11 cellular contexts compared by ENCODE assay signal in genomic region chr17:45230410-45230786, GRCh38. TPM values are rescaled to one million over a fixed set of nuclear protein-coding genes. Genes with fewer than 3 reads are reported as not detected.
A peak's percentile ranks its signal among the peaks of the same experiment; 100 is the strongest.
DNase-seq lines count a peak whose midpoint lies in the region; ATAC-seq and TF ChIP-seq lines count a peak whose summit lies in the region.
"Had no signal": no experiment of that assay in that cellular context is flagged by ENCODE, and none has a peak within 500 bp of the region (broad histone marks: within the 10 kb centered on the region; RNA-seq: fewer than 3 reads in every experiment).

No MANE protein-coding gene starts in this region.

- POLR2A ChIA-PET in activated CD4-positive, alpha-beta memory T cell treated with anti-CD3 and anti-CD28 coated beads, Interleukin-2, amount 10 ng/mL, durations not matched to agents 7 days and 5 days (lab: Charles Lee): interaction anchor here (1.6 to 15.7 kb wide), 4 partner anchors 10 to 179 kb away, joined by 3 to 528 read pairs (median 217); partner anchors contain the start of genes FMNL1 and MAP3K14

- no peak overlapping the region for H2BK12ac ChIP-seq in mesenchymal stem cell (ENCODE audit: low read length in 2 of 2)

- H3K27ac ChIP-seq in heart left ventricle (peak overlapping the region in 9 of 12 donors; percentile 15 to 98 (median 79)), mesenchymal stem cell (ENCODE audit: low read length, poor library complexity, severe bottlenecking) (no peak overlapping the region), transverse colon (peak overlapping the region; percentile 76 to 84 (median 83))

- peak overlapping the region; percentile 100 for H3K4me3 Mint-ChIP-seq in activated CD4-positive, alpha-beta memory T cell treated with anti-CD3 and anti-CD28 coated beads, Interleukin-2, amount 10 ng/mL, durations not matched to agents 7 days and 5 days

- H3K27me3 Mint-ChIP-seq in activated CD4-positive, alpha-beta memory T cell treated with anti-CD3 and anti-CD28 coated beads, Interleukin-2, amount 10 ng/mL, durations not matched to agents 7 days and 5 days: no peaks in the 10 kb centered on the region

- H3K4me3 ChIP-seq in heart left ventricle (no peak overlapping the region), mesenchymal stem cell (ENCODE audit: insufficient read depth in 1 of 2, low read depth in 1 of 2, low read length in 2 of 2) (no peak overlapping the region), transverse colon (no peak overlapping the region)

- TF ChIP-seq CTCF in heart left ventricle (IDR thresholded peaks at IDR 0.05) (no peak), transverse colon (IDR thresholded peaks at IDR 0.05) (no peak)

- WGBS in heart left ventricle, 4 donors: 88 to 92% (median 90%) methylated on average over 3 to 4 of the region's 4 CpGs
- WGBS in mesenchymal stem cell: 93% methylated on average over 3 of the region's 4 CpGs
- WGBS in transverse colon (ENCODE audit: low coverage in 1 of 2), 2 donors: 80% methylated on average over 4 of the region's 4 CpGs; no CpG with 5 or more reads in 1 of the 2 donors

- H3K4me2 ChIP-seq in mesenchymal stem cell (ENCODE audit: low read length, poor library complexity, severe bottlenecking): no peak overlapping the region

- H2BK15ac ChIP-seq in mesenchymal stem cell (ENCODE audit: low read depth, poor library complexity, severe bottlenecking): no peak overlapping the region

- no peak overlapping the region for H2AK5ac ChIP-seq in mesenchymal stem cell (ENCODE audit: low read length, severe bottlenecking)

- intact Hi-C loops in heart left ventricle (cut with DNase I) (no loop called here), left cardiac atrium (cut with DNase I) (no loop called here), transverse colon (cut with DNase I; ENCODE audit: low total_unique reads) (no loop called here)

- no peak overlapping the region for H3K23ac ChIP-seq in mesenchymal stem cell (ENCODE audit: low read length in 2 of 2)

- no peak overlapping the region for H3K9ac ChIP-seq in mesenchymal stem cell (ENCODE audit: low read length)

- H3K18ac ChIP-seq in mesenchymal stem cell (ENCODE audit: low read depth in 1 of 2, low read length in 2 of 2): no peak overlapping the region

- H3K36me3 ChIP-seq in heart left ventricle (peaks cover 0 to 31% (median 0%) of the 10 kb centered on the region in 9 donors), mesenchymal stem cell (ENCODE audit: control insufficient read depth in 1 of 2, insufficient read depth in 2 of 2, low read depth in 1 of 2, low read length in 2 of 2) (no peaks in the 10 kb centered on the region), transverse colon (no peaks in the 10 kb centered on the region)

- H3K27me3 ChIP-seq in heart left ventricle (no peaks in the 10 kb centered on the region), mesenchymal stem cell (ENCODE audit: control insufficient read depth in 1 of 2, insufficient read depth in 1 of 2, low read length in 2 of 2) (peaks cover 0 to 2% of the 10 kb centered on the region in 2 experiments), transverse colon (no peaks in the 10 kb centered on the region)

- H2BK120ac ChIP-seq in mesenchymal stem cell (ENCODE audit: low read depth, low read length): no peak overlapping the region

- H3K9me3 ChIP-seq in heart left ventricle: no peaks in the 10 kb centered on the region
- H3K9me3 ChIP-seq in mesenchymal stem cell (ENCODE audit: control insufficient read depth, low read length): no peaks in the 10 kb centered on the region
- no peaks in the 10 kb centered on the region for H3K9me3 ChIP-seq in transverse colon

- H3K36me3 Mint-ChIP-seq in activated CD4-positive, alpha-beta memory T cell treated with anti-CD3 and anti-CD28 coated beads, Interleukin-2, amount 10 ng/mL, durations not matched to agents 7 days and 5 days (ENCODE audit: low read depth): peaks cover 77% of the 10 kb centered on the region

- no peak for TF ChIP-seq EP300 in transverse colon (IDR thresholded peaks at IDR 0.05; ENCODE audit: low read depth)

- TF ChIP-seq POLR2A in heart left ventricle (IDR thresholded peaks at IDR 0.05) (no peak), transverse colon (IDR thresholded peaks at IDR 0.05) (no peak)

- H3K4me1 ChIP-seq in heart left ventricle (peaks cover 0 to 76% (median 46%) of the 10 kb centered on the region in 12 donors), mesenchymal stem cell (ENCODE audit: control insufficient read depth, insufficient read depth, low read depth, low read length) (peaks cover 40% of the 10 kb centered on the region), transverse colon (peaks cover 8 to 50% (median 27%) of the 10 kb centered on the region in 4 donors)

- no peaks in the 10 kb centered on the region for H3K9me3 Mint-ChIP-seq in activated CD4-positive, alpha-beta memory T cell treated with anti-CD3 and anti-CD28 coated beads, Interleukin-2, amount 10 ng/mL, durations not matched to agents 7 days and 5 days

- in situ Hi-C loops in transverse colon (cut with MboI; ENCODE audit: low pct_ligation_motif_present in 1 of 4, low pct_unique_long_range_greater_than_20kb in 1 of 4, low sequenced_read_pairs in 3 of 4): no loop called here

- ATAC-seq in heart left ventricle (no peak), left cardiac atrium (no peak)

- no peaks in the 10 kb centered on the region for H3K79me1 ChIP-seq in mesenchymal stem cell (replicated peaks; ENCODE audit: low read length, poor library complexity, severe bottlenecking)

- CTCF ChIA-PET in activated CD4-positive, alpha-beta memory T cell treated with anti-CD3 and anti-CD28 coated beads, Interleukin-2, amount 10 ng/mL, durations not matched to agents 7 days and 5 days (lab: Charles Lee): interaction anchor here (0.7 to 11.8 kb wide), 7 partner anchors 10 to 155 kb away, joined by 3 to 197 read pairs (median 4); partner anchors contain the start of genes ACBD4, FMNL1 and MAP3K14

- DNase-seq in heart left ventricle (no peak), left cardiac atrium (no peak), mesenchymal stem cell (no peak), transverse colon (no peak), UCSD-AML1 (lab: John Stamatoyannopoulos, UW; ENCODE audit: unreplicated experiment) (no peak)
- no peak for DNase-seq in activated CD4-positive, alpha-beta memory T cell treated with anti-CD3 and anti-CD28 coated beads, Interleukin-2, amount 10 ng/mL, durations not matched to agents 7 days and 5 days
- DNase-seq in effector CD8-positive, alpha-beta T cell (lab: John Stamatoyannopoulos, UW): no peak
- no peak for DNase-seq in stimulated activated CD4-positive, alpha-beta T cell treated with anti-CD3 and anti-CD28 coated beads, Interleukin-4, amount 100 ng/mL, for 24 hours
- DNase-seq: activated CD4-positive, alpha-beta T cell treated with anti-CD3 and anti-CD28 coated beads, Interleukin-2, amount 50 U/mL, for 1 hour; AML-193 had no signal

- H3K14ac ChIP-seq in mesenchymal stem cell (ENCODE audit: low read length in 2 of 2): peak overlapping the region in 1 of 2 experiments; percentile 37

- H3K4me1 Mint-ChIP-seq in activated CD4-positive, alpha-beta memory T cell treated with anti-CD3 and anti-CD28 coated beads, Interleukin-2, amount 10 ng/mL, durations not matched to agents 7 days and 5 days: peaks cover 93% of the 10 kb centered on the region

- no peak overlapping the region for H3K4ac ChIP-seq in mesenchymal stem cell (ENCODE audit: low read depth in 1 of 2, low read length in 2 of 2)

- H2AFZ ChIP-seq in mesenchymal stem cell (ENCODE audit: low read depth, low read length): no peak overlapping the region

- H2BK5ac ChIP-seq in mesenchymal stem cell (ENCODE audit: low read depth, low read length, poor library complexity, severe bottlenecking): no peak overlapping the region

- peak overlapping the region; percentile 99 for H3K27ac Mint-ChIP-seq in activated CD4-positive, alpha-beta memory T cell treated with anti-CD3 and anti-CD28 coated beads, Interleukin-2, amount 10 ng/mL, durations not matched to agents 7 days and 5 days

- no peak overlapping the region for H4K8ac ChIP-seq in mesenchymal stem cell (ENCODE audit: low read length)

- H4K91ac ChIP-seq in mesenchymal stem cell (ENCODE audit: low read length): peak overlapping the region; percentile 37

RNA-seq across cellular contexts. Expression of gene FMNL1, which starts 8.7 kb away (rescaled TPM):
- total RNA-seq in heart left ventricle: 10 to 100 TPM in 5 of 9 donors, 1 to 10 TPM in 4; 6.4 to 52.8 (median 10.3) TPM
- polyA plus RNA-seq in heart left ventricle: 1 to 10 TPM; 5.4 to 7.8 TPM
- 10 to 100 TPM; 16.6 to 18.6 TPM for total RNA-seq in left cardiac atrium
- 100 to 1,000 TPM; 465 to 477 TPM for total RNA-seq in activated CD4-positive, alpha-beta memory T cell treated with anti-CD3 and anti-CD28 coated beads, Interleukin-2, amount 10 ng/mL, durations not matched to agents 7 days and 5 days
- 0.97 TPM for polyA plus RNA-seq in mesenchymal stem cell (2013, experiment 1 of 2)
- polyA plus RNA-seq in mesenchymal stem cell (2013, experiment 2 of 2): 0.99 TPM
- 10 to 100 TPM in 2 of 4 donors, 1 to 10 TPM in 2; 1.2 to 17.5 (median 10.6) TPM for total RNA-seq in transverse colon

RNA-seq across cellular contexts. Expression of gene SPATA32, which starts 31.5 kb away (rescaled TPM):
- not detected for total RNA-seq in heart left ventricle
- polyA plus RNA-seq in heart left ventricle: not detected
- not detected for total RNA-seq in left cardiac atrium
- under 1 TPM; 0.20 to 0.23 TPM for total RNA-seq in activated CD4-positive, alpha-beta memory T cell treated with anti-CD3 and anti-CD28 coated beads, Interleukin-2, amount 10 ng/mL, durations not matched to agents 7 days and 5 days
- polyA plus RNA-seq in mesenchymal stem cell (2013, experiment 1 of 2): not detected
- polyA plus RNA-seq in mesenchymal stem cell (2013, experiment 2 of 2): not detected
- under 1 TPM in 1 of 4 donors, not detected in 3; 0.48 TPM for total RNA-seq in transverse colon
- total RNA-seq: SK-MEL-5 had no signal

Comparison
In these comparisons a context has a peak if more than half of its experiments do, and no peak if none do; other contexts are left out.
1. RNA of gene FMNL1, which starts 8.7 kb away (total RNA-seq): 465 to 477 TPM in activated CD4-positive, alpha-beta memory T cell treated with anti-CD3 and anti-CD28 coated beads, Interleukin-2, amount 10 ng/mL, durations not matched to agents 7 days and 5 days; 16.6 to 18.6 TPM in left cardiac atrium, 1.2 to 17.5 TPM in transverse colon and 6.4 to 52.8 TPM in heart left ventricle; every median in the first group is over 4 times any median in the second.